In the genomic region with DNA sequence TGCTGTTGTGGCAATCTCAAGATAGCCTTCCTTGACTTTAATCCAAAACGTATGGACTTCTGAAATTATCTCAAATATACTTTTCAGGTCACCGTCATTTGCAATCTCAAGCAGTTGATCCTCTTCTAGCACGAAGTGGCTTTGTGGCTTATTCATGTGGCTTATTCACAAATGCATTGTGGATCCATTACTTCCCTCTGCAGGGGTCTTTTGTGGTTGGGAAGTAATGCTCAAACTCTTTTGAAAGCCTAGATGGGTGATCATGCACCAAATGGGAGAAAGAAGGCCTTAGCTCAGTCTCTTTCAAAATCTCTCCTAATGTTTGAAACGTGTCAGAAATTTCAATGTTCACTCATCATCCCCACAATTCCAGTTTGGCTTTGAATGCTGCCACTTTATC, we compare ENCODE assay signal across 2 cellular contexts.
TF ChIP-seq lines count a peak whose summit lies in the region.

No MANE protein-coding gene starts in this region.

TF ChIP-seq in GM23338, 12 proteins besides CTCF, POLR2A, EP300 and RAD21:
- no peak for TF ChIP-seq ZNF114 (CRISPR knock-in tag; IDR thresholded peaks at IDR 0.05)
- TF ChIP-seq, protein P1, sequence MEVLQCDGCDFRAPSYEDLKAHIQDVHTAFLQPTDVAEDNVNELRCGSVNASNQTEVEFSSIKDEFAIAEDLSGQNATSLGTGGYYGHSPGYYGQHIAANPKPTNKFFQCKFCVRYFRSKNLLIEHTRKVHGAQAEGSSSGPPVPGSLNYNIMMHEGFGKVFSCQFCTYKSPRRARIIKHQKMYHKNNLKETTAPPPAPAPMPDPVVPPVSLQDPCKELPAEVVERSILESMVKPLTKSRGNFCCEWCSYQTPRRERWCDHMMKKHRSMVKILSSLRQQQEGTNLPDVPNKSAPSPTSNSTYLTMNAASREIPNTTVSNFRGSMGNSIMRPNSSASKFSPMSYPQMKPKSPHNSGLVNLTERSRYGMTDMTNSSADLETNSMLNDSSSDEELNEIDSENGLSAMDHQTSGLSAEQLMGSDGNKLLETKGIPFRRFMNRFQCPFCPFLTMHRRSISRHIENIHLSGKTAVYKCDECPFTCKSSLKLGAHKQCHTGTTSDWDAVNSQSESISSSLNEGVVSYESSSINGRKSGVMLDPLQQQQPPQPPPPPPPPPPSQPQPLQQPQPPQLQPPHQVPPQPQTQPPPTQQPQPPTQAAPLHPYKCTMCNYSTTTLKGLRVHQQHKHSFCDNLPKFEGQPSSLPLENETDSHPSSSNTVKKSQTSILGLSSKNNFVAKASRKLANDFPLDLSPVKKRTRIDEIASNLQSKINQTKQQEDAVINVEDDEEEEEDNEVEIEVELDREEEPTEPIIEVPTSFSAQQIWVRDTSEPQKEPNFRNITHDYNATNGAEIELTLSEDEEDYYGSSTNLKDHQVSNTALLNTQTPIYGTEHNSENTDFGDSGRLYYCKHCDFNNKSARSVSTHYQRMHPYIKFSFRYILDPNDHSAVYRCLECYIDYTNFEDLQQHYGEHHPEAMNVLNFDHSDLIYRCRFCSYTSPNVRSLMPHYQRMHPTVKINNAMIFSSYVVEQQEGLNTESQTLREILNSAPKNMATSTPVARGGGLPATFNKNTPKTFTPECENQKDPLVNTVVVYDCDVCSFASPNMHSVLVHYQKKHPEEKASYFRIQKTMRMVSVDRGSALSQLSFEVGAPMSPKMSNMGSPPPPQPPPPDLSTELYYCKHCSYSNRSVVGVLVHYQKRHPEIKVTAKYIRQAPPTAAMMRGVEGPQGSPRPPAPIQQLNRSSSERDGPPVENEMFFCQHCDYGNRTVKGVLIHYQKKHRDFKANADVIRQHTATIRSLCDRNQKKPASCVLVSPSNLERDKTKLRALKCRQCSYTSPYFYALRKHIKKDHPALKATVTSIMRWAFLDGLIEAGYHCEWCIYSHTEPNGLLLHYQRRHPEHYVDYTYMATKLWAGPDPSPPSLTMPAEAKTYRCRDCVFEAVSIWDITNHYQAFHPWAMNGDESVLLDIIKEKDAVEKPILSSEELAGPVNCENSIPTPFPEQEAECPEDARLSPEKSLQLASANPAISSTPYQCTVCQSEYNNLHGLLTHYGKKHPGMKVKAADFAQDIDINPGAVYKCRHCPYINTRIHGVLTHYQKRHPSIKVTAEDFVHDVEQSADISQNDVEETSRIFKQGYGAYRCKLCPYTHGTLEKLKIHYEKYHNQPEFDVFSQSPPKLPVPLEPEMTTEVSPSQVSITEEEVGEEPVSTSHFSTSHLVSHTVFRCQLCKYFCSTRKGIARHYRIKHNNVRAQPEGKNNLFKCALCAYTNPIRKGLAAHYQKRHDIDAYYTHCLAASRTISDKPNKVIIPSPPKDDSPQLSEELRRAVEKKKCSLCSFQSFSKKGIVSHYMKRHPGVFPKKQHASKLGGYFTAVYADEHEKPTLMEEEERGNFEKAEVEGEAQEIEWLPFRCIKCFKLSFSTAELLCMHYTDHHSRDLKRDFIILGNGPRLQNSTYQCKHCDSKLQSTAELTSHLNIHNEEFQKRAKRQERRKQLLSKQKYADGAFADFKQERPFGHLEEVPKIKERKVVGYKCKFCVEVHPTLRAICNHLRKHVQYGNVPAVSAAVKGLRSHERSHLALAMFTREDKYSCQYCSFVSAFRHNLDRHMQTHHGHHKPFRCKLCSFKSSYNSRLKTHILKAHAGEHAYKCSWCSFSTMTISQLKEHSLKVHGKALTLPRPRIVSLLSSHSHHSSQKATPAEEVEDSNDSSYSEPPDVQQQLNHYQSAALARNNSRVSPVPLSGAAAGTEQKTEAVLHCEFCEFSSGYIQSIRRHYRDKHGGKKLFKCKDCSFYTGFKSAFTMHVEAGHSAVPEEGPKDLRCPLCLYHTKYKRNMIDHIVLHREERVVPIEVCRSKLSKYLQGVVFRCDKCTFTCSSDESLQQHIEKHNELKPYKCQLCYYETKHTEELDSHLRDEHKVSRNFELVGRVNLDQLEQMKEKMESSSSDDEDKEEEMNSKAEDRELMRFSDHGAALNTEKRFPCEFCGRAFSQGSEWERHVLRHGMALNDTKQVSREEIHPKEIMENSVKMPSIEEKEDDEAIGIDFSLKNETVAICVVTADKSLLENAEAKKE (CRISPR knock-in tag; IDR thresholded peaks at IDR 0.05) = peak; percentile 73
- TF ChIP-seq NANOG (IDR thresholded peaks at IDR 0.05; ENCODE audit: borderline replicate concordance) = peak; percentile 40; the same call in 1 of the 2 replicates

TF ChIP-seq in H1, 55 proteins besides CTCF, POLR2A, EP300 and RAD21:
- peak; percentile 87 for TF ChIP-seq NANOG (IDR thresholded peaks at IDR 0.05; ENCODE audit: insufficient read depth, low read depth, low read length, poor library complexity, severe bottlenecking)
- TF ChIP-seq GABPA (IDR thresholded peaks at IDR 0.05; ENCODE audit: borderline replicate concordance, insufficient read depth, low read length) = no peak
